In genomic region chr12:45732250-45732649, GRCh38 we compare ENCODE assay signal across 7 cellular contexts. TPM values are rescaled to one million over a fixed set of nuclear protein-coding genes. Genes with fewer than 3 reads are reported as not detected.
A peak's percentile ranks its signal among the peaks of the same experiment; 100 is the strongest.
DNase-seq lines count a peak whose midpoint lies in the region; ATAC-seq, FAIRE-seq and TF ChIP-seq lines count a peak whose summit lies in the region.

No MANE protein-coding gene starts in this region.

- POLR2A ChIA-PET in endothelial cell of umbilical vein (lab: Charles Lee): no interaction called here

- DNase-seq in HAP-1 (ENCODE audit: low spot score in 2 of 2): no peak
- no peak for DNase-seq in Peyer's patch
- DNase-seq in endothelial cell of umbilical vein (ENCODE audit: low read depth, low spot score): peak; percentile 62
- DNase-seq in head of caudate nucleus: no peak
- no peak for DNase-seq in activated gamma-delta T cell (lab: John Stamatoyannopoulos, UW)

- no peaks in the 10 kb centered on the region for H4K20me1 ChIP-seq in endothelial cell of umbilical vein (replicated peaks; ENCODE audit: control insufficient read depth, extremely low read depth, insufficient read depth, low read length)

- peaks cover 62% of the 10 kb centered on the region for H3K79me2 ChIP-seq in endothelial cell of umbilical vein (ENCODE audit: control insufficient read depth, insufficient read depth, low read length)

- no peaks in the 10 kb centered on the region for H3K9me1 ChIP-seq in endothelial cell of umbilical vein (replicated peaks; ENCODE audit: control insufficient read depth, extremely low read depth, insufficient read depth, low read length)

- CTCF ChIA-PET in endothelial cell of umbilical vein (lab: Charles Lee): interaction anchor here (1.1 to 11.2 kb wide), 3 partner anchors 13 to 184 kb away, joined by 3 to 337 read pairs (median 13); no protein-coding TSS in a partner anchor

- peak overlapping the region; percentile 88 for H3K4me3 ChIP-seq in HAP-1
- peak overlapping the region in 2 of 4 donors; percentile 17 to 95 for H3K4me3 ChIP-seq in Peyer's patch
- peak overlapping the region in 2 of 3 experiments; percentile 21 to 92 for H3K4me3 ChIP-seq in endothelial cell of umbilical vein (replicated peaks in 1 of 3; ENCODE audit: insufficient read depth in 1 of 3, low read depth in 1 of 3, low read length in 3 of 3)
- H3K4me3 ChIP-seq in rectal smooth muscle tissue (ENCODE audit: low read length): peak overlapping the region; percentile 55

- FAIRE-seq in endothelial cell of umbilical vein (lab: Jason Lieb, UNC): no peak

- intact Hi-C loops in endothelial cell of umbilical vein (cut with micrococcal nuclease) (no loop called here), head of caudate nucleus (cut with DNase I) (no loop called here)

- ATAC-seq in HG02840 (IDR thresholded peaks at IDR 0.05; ENCODE audit: low FRiP score, unreplicated experiment): no peak

- peak overlapping the region; percentile 98 for H3K4me2 ChIP-seq in endothelial cell of umbilical vein (ENCODE audit: insufficient read depth, low read length)

- H3K4me1 ChIP-seq in HAP-1: peaks cover 15% of the 10 kb centered on the region; the same call in 1 of the 2 replicates
- H3K4me1 ChIP-seq in Peyer's patch: peaks cover 0 to 28% (median 10%) of the 10 kb centered on the region in 4 donors
- H3K4me1 ChIP-seq in endothelial cell of umbilical vein (ENCODE audit: control insufficient read depth, extremely low read depth, insufficient read depth, low read length): peaks cover 25% of the 10 kb centered on the region
- H3K4me1 ChIP-seq in rectal smooth muscle tissue (ENCODE audit: control insufficient read depth, insufficient read depth, low read length): peaks cover 17% of the 10 kb centered on the region

- in situ Hi-C loops in HAP-1 (cut with MboI; ENCODE audit: low sequenced_read_pairs): no loop called here

- H3K36me3 ChIP-seq in HAP-1 (replicated peaks) (no peaks in the 10 kb centered on the region; the same call in 1 of the 2 replicates), Peyer's patch (no peaks in the 10 kb centered on the region), endothelial cell of umbilical vein (ENCODE audit: control insufficient read depth in 2 of 2, extremely low read depth in 1 of 2, insufficient read depth in 2 of 2, low read length in 2 of 2) (no peaks in the 10 kb centered on the region), rectal smooth muscle tissue (ENCODE audit: control insufficient read depth, insufficient read depth, low read length) (no peaks in the 10 kb centered on the region)

- H3K27ac ChIP-seq in Peyer's patch (peak overlapping the region; percentile 27 to 100 (median 100)), endothelial cell of umbilical vein (ENCODE audit: insufficient read depth, low read depth, low read length) (peak overlapping the region; percentile 10), rectal smooth muscle tissue (ENCODE audit: low read depth, low read length) (peak overlapping the region; percentile 61)

- TF ChIP-seq CTCF in Peyer's patch (IDR thresholded peaks at IDR 0.05) (no peak), endothelial cell of umbilical vein (IDR thresholded peaks at IDR 0.05; ENCODE audit: extremely low read depth in 1 of 2, insufficient read depth in 1 of 2, low read depth in 1 of 2, low read length in 2 of 2) (no peak)

- no peak overlapping the region for H2AFZ ChIP-seq in endothelial cell of umbilical vein (ENCODE audit: low read depth, low read length)

- dilution Hi-C loops in endothelial cell of umbilical vein (cut with MboI; ENCODE audit: extremely low pct_ligation_motif_present, low sequenced_read_pairs): no loop called here

- BruUV-seq in endothelial cell of umbilical vein (replicated peaks; lab: Mats Ljungman, UMichigan): no TSS peak

- TF ChIP-seq POLR2A in Peyer's patch (IDR thresholded peaks at IDR 0.05) (no peak), endothelial cell of umbilical vein (IDR thresholded peaks at IDR 0.05; ENCODE audit: low read depth, low read length) (no peak)

- no peaks in the 10 kb centered on the region for H3K9me3 ChIP-seq in HAP-1
- H3K9me3 ChIP-seq in Peyer's patch: no peaks in the 10 kb centered on the region
- no peaks in the 10 kb centered on the region for H3K9me3 ChIP-seq in endothelial cell of umbilical vein (replicated peaks; ENCODE audit: control insufficient read depth, insufficient read depth, low read length)

- peak overlapping the region; percentile 96 for H3K9ac ChIP-seq in endothelial cell of umbilical vein (replicated peaks; ENCODE audit: extremely low read depth, insufficient read depth, low read length)
- H3K9ac ChIP-seq in rectal smooth muscle tissue (ENCODE audit: low read length): no peak overlapping the region

- H3K27me3 ChIP-seq in HAP-1 (ENCODE audit: low read depth) (no peaks in the 10 kb centered on the region), Peyer's patch (no peaks in the 10 kb centered on the region), endothelial cell of umbilical vein (ENCODE audit: control insufficient read depth in 2 of 2, insufficient read depth in 2 of 2, low read length in 2 of 2) (no peaks in the 10 kb centered on the region), rectal smooth muscle tissue (ENCODE audit: control insufficient read depth, insufficient read depth, low read length) (no peaks in the 10 kb centered on the region)

TF ChIP-seq in endothelial cell of umbilical vein, 7 proteins besides CTCF, POLR2A, EP300 and RAD21:
- TF ChIP-seq FOS (IDR thresholded peaks at IDR 0.05; ENCODE audit: borderline replicate concordance, insufficient read depth, low read length) (no peak), MYC (IDR thresholded peaks at IDR 0.05; ENCODE audit: low read depth, low read length) (no peak), POLR2AphosphoS5 (IDR thresholded peaks at IDR 0.05; ENCODE audit: insufficient read depth, low read depth, low read length) (no peak), GATA2 (IDR thresholded peaks at IDR 0.05; ENCODE audit: insufficient read depth, insufficient read length, low read depth, low read length) (no peak), MAX (IDR thresholded peaks at IDR 0.05; ENCODE audit: insufficient read depth, insufficient read length) (no peak), JUN (IDR thresholded peaks at IDR 0.05; ENCODE audit: borderline replicate concordance, insufficient read depth, insufficient read length, low read depth) (no peak), EZH2 (IDR thresholded peaks at IDR 0.05; ENCODE audit: borderline replicate concordance, low read depth, low read length, severe bottlenecking) (no peak)

RNA-seq across cellular contexts. Expression of gene ARID2, which starts 2.7 kb away (rescaled TPM):
- total RNA-seq in Peyer's patch: 10 to 100 TPM; 32.1 to 46.2 (median 41.5) TPM
- 26.7 and 28.9 TPM in 2 replicates for total RNA-seq in endothelial cell of umbilical vein
- polyA plus RNA-seq in endothelial cell of umbilical vein: 10.8 and 12.2 TPM in 2 replicates
- polyA plus RNA-seq in endothelial cell of umbilical vein (2011; cell fraction: cytosol; rRNA removed): 7.6 and 8.2 TPM in 2 replicates
- polyA plus RNA-seq in endothelial cell of umbilical vein (2011; cell fraction: nucleus; rRNA removed): 38.1 and 44.3 TPM in 2 replicates
- polyA plus RNA-seq in endothelial cell of umbilical vein (2012): 7.7 and 9.0 TPM in 2 replicates
- polyA minus RNA-seq in endothelial cell of umbilical vein: 76.5 and 76.8 TPM in 2 replicates
- 33.9 TPM for polyA minus RNA-seq in endothelial cell of umbilical vein (2011; cell fraction: cytosol; rRNA and poly(A)+ RNA removed)
- 153 and 244 TPM in 2 replicates for polyA minus RNA-seq in endothelial cell of umbilical vein (2011; cell fraction: nucleus; rRNA and poly(A)+ RNA removed)

Comparison
In these comparisons a context has a peak if more than half of its experiments do, and no peak if none do; other contexts are left out.
1. H3K27ac ChIP-seq: peak in every context shown above with its lines; median percentile 100 in Peyer's patch; 61 in rectal smooth muscle tissue; 10 in endothelial cell of umbilical vein.